Comparison of ENCODE assay signal across 8 cellular contexts in genomic region chr4:88697588-88698329, GRCh38. TPM values are rescaled to one million over a fixed set of nuclear protein-coding genes. Genes with fewer than 3 reads are reported as not detected.
A peak's percentile ranks its signal among the peaks of the same experiment; 100 is the strongest.
DNase-seq lines count a peak whose midpoint lies in the region; ATAC-seq and TF ChIP-seq lines count a peak whose summit lies in the region.

NAP1L5 (minus strand) TSS chr4:88697829; CDS start chr4:88697754, 75 bp downstream.

- H3K27me3 ChIP-seq in colonic mucosa, result no peaks in the 10 kb centered on the region
- H3K27me3 ChIP-seq in left lung, result no peaks in the 10 kb centered on the region

- peak within 1 kb of the TSS; percentile 22 for H3K27ac ChIP-seq in colonic mucosa
- peak within 1 kb of the TSS; percentile 43 to 58 for H3K27ac ChIP-seq in left lung

- ATAC-seq in left lung, result peak; percentile 92

- DNase-seq in GM10248 (ENCODE audit: extremely low spot score), result peak; percentile 59
- no peak for DNase-seq in HFF-Myc (ENCODE audit: extremely low read depth, low read depth)
- DNase-seq in NB4 (ENCODE audit: low read depth), result peak; percentile 55
- DNase-seq in activated CD4-positive, alpha-beta T cell treated with anti-CD3 and anti-CD28 coated beads for 48 hours, result peak; percentile 69
- peak; percentile 63 for DNase-seq in colonic mucosa
- DNase-seq in left lung, result peak; percentile 63 to 84
- DNase-seq in stimulated activated CD4-positive, alpha-beta T cell treated with anti-CD3 and anti-CD28 coated beads, Interleukin-2, amount 100 ng/mL, for 48 hours, result peak; percentile 46 to 49
- no peak for DNase-seq in HuH-7 (ENCODE audit: low spot score)

- H3K36me3 ChIP-seq in colonic mucosa, result no peaks in the 10 kb centered on the region
- peaks cover 0 to 29% of the 10 kb centered on the region in 2 donors for H3K36me3 ChIP-seq in left lung

- H3K9me3 ChIP-seq in colonic mucosa, result no peaks in the 10 kb centered on the region
- no peaks in the 10 kb centered on the region for H3K9me3 ChIP-seq in left lung

- peak within 1 kb of the TSS; percentile 63 for H3K4me3 ChIP-seq in HFF-Myc (replicated peaks; ENCODE audit: low read depth, low read length)
- H3K4me3 ChIP-seq in NB4 (ENCODE audit: low read depth, low read length), result peak within 1 kb of the TSS; percentile 51
- H3K4me3 ChIP-seq in colonic mucosa, result peak within 1 kb of the TSS; percentile 62
- H3K4me3 ChIP-seq in left lung, result peak within 1 kb of the TSS; percentile 38 to 54

- intact Hi-C loops in colonic mucosa (cut with DNase I), result no loop called here
- intact Hi-C loops in left lung (cut with DNase I), result no loop called here

- TF ChIP-seq CTCF in GM10248 (IDR thresholded peaks at IDR 0.05; ENCODE audit: control extremely low read depth, extremely low read depth, low read depth, missing control alignments) (no peak), HFF-Myc (IDR thresholded peaks at IDR 0.05; ENCODE audit: low read depth, low read length, missing control alignments) (no peak), NB4 (IDR thresholded peaks at IDR 0.05; ENCODE audit: low read depth, low read length) (no peak), colonic mucosa (IDR thresholded peaks at IDR 0.05) (no peak), left lung (IDR thresholded peaks at IDR 0.05) (no peak)

- H3K9ac ChIP-seq in colonic mucosa (ENCODE audit: low read depth in 2 of 2, low read length in 2 of 2), result peak within 1 kb of the TSS; percentile 40 to 59

- CTCF ChIA-PET in GM10248 (lab: Yijun Ruan, JAX), result interaction anchor here (0.8 to 1.1 kb wide), 3 partner anchors 11 to 743 kb away, joined by 3 read pairs; no protein-coding TSS in a partner anchor

- POLR2A ChIA-PET in GM10248 (lab: Yijun Ruan, JAX), result no interaction called here

- H3K4me1 ChIP-seq in colonic mucosa, result no peaks in the 10 kb centered on the region
- H3K4me1 ChIP-seq in left lung, result no peaks in the 10 kb centered on the region

- no peak for TF ChIP-seq POLR2A in NB4 (IDR thresholded peaks at IDR 0.05; ENCODE audit: extremely low read depth, insufficient read length)

RNA-seq across cellular contexts. Expression of gene NAP1L5, which starts in this region (rescaled TPM):
- total RNA-seq in colonic mucosa (1 to 10 TPM; 1.5 to 2.4 TPM), left lung (1 to 10 TPM; 3.2 to 4.7 TPM)

Comparison
In these comparisons a context has a peak if more than half of its experiments do, and no peak if none do; other contexts are left out.
1. DNase-seq: peak in GM10248 (single experiment), NB4 (single experiment), activated CD4-positive, alpha-beta T cell treated with anti-CD3 and anti-CD28 coated beads for 48 hours (single experiment), colonic mucosa (single experiment), left lung (2 of 2) and stimulated activated CD4-positive, alpha-beta T cell treated with anti-CD3 and anti-CD28 coated beads, Interleukin-2, amount 100 ng/mL, for 48 hours (2 of 2); none in HFF-Myc (single experiment) and HuH-7 (single experiment).
2. Peak in every context shown above with its lines, with median percentiles within 50 percentile points of each other: H3K4me3 ChIP-seq.